Comparison of ENCODE assay signal across 8 cellular contexts in genomic region chr16:68298907-68299515, GRCh38. TPM values are rescaled to one million over a fixed set of nuclear protein-coding genes. Genes with fewer than 3 reads are reported as not detected.
A peak's percentile ranks its signal among the peaks of the same experiment; 100 is the strongest.
DNase-seq lines count a peak whose midpoint lies in the region; ATAC-seq, FAIRE-seq and TF ChIP-seq lines count a peak whose summit lies in the region.

No MANE protein-coding gene starts in this region.

- CTCF ChIA-PET in HepG2 (lab: Yijun Ruan, JAX; ENCODE audit: low intra/inter-chr PET ratio, low total read pairs), result no interaction called here

- intact Hi-C loops in HepG2 (cut with micrococcal nuclease; ENCODE audit: unreplicated experiment), result loop anchor here (2.0 kb wide), 1 partner anchor 34 kb away; the partner anchor contains the start of gene SLC7A6
- intact Hi-C loops in right lobe of liver (cut with DNase I), result no loop called here

- no peak overlapping the region for H3K4me3 ChIP-seq in HepG2 (replicated peaks in 1 of 3; ENCODE audit: insufficient read depth in 1 of 3, low read depth in 2 of 3, low read length in 3 of 3)
- no peak overlapping the region for H3K4me3 ChIP-seq in right lobe of liver
- no peak overlapping the region for H3K4me3 ChIP-seq in lung

- TF ChIP-seq CTCF in HepG2 (CRISPR knock-in tag; IDR thresholded peaks at IDR 0.05) (0 out of 2 replicates have a peak, but pooled peaks have one; percentile 11), right lobe of liver (IDR thresholded peaks at IDR 0.05) (no peak), lung (IDR thresholded peaks at IDR 0.05; ENCODE audit: control extremely low read depth, extremely low read depth) (no peak), GM13976 (IDR thresholded peaks at IDR 0.05; ENCODE audit: borderline replicate concordance, control extremely low read depth, extremely low read depth, insufficient read depth, missing control alignments) (no peak)

- DNase-seq in HepG2 (ENCODE audit: low spot score) (peak; percentile 77), right lobe of liver (no peak), caudate nucleus (lab: John Stamatoyannopoulos, UW) (peak in 14 of 61 donors; percentile 3 to 66 (median 12)), lung (ENCODE audit: low spot score) (no peak), GM13976 (ENCODE audit: low spot score) (no peak), GF-D8 (lab: John Stamatoyannopoulos, UW) (no peak), urothelium cell line (ENCODE audit: low spot score) (no peak)

- H3K4me1 ChIP-seq in HepG2 (ENCODE audit: insufficient read depth, low read length), result peaks cover 37% of the 10 kb centered on the region
- no peaks in the 10 kb centered on the region for H3K4me1 ChIP-seq in right lobe of liver
- H3K4me1 ChIP-seq in lung (ENCODE audit: control insufficient read depth in 2 of 2, insufficient read depth in 2 of 2, low read length in 2 of 2), result peaks cover 2 to 8% of the 10 kb centered on the region in 2 donors

- H3K36me3 ChIP-seq in HepG2 (replicated peaks in 1 of 2; ENCODE audit: control insufficient read depth in 1 of 2, insufficient read depth in 2 of 2, low read length in 2 of 2) (peaks cover 52 to 96% of the 10 kb centered on the region in 2 experiments), right lobe of liver (peaks cover 0 to 45% (median 20%) of the 10 kb centered on the region in 4 donors), lung (ENCODE audit: control insufficient read depth in 2 of 2, insufficient read depth in 2 of 2, low read length in 2 of 2) (peaks cover 35 to 53% of the 10 kb centered on the region in 2 donors)

- POLR2A ChIA-PET in HepG2 (lab: Yijun Ruan, JAX), result interaction anchor here (0.9 to 5.9 kb wide), 9 partner anchors 12 to 61 kb away, joined by 3 to 60 read pairs (median 8); partner anchors contain the start of genes PRMT7, SLC7A6 and SLC7A6OS

- 81% methylated on average over 5 of the region's 5 CpGs for WGBS in HepG2 (ENCODE audit: low lambda C conversion rate)
- WGBS in right lobe of liver (ENCODE audit: insufficient coverage, low coverage, low lambda C conversion rate, missing lambda C conversion rate), result 88% methylated on average over 1 of the region's 5 CpGs
- WGBS in lung, 2 donors, result 65 to 75% methylated on average over 5 of the region's 5 CpGs

- no TSS peak for BruUV-seq in HepG2 (replicated peaks; lab: Mats Ljungman, UMichigan)

- H3K79me2 ChIP-seq in HepG2 (ENCODE audit: insufficient read depth, low read length), result no peaks in the 10 kb centered on the region

- ATAC-seq in HepG2, result peak; percentile 51
- no peak for ATAC-seq in right lobe of liver
- ATAC-seq in lung (ENCODE audit: insufficient read depth, low FRiP score), result no peak
- ATAC-seq in HG02840 (IDR thresholded peaks at IDR 0.05; ENCODE audit: low FRiP score, unreplicated experiment), result no peak

- no peak overlapping the region for H3K4me2 ChIP-seq in HepG2 (ENCODE audit: low read depth, low read length)

- TF ChIP-seq POLR2A in HepG2 (IDR thresholded peaks at IDR 0.05; ENCODE audit: insufficient read depth in 1 of 2, low read depth in 2 of 2, low read length in 2 of 2) (peak; percentile 36 to 50; a peak in 1 of 4 replicates), right lobe of liver (IDR thresholded peaks at IDR 0.05) (no peak)

- H4K20me1 ChIP-seq in HepG2 (ENCODE audit: insufficient read depth, low read length), result 0 out of 2 replicates have a peak, but pooled peaks cover 2% of the 10 kb centered on the region

- TF ChIP-seq RAD21 in HepG2 (CRISPR knock-in tag; IDR thresholded peaks at IDR 0.05), result no peak

- in situ Hi-C loops in HepG2 (cut with HindIII; ENCODE audit: extremely low pct_ligation_motif_present, low pct_unique_long_range_greater_than_20kb) (no loop called here), GM13976 (cut with MboI; ENCODE audit: low sequenced_read_pairs, unreplicated experiment) (no loop called here)

- FAIRE-seq in HepG2 (lab: Jason Lieb, UNC), result peak; percentile 55
- FAIRE-seq in urothelium cell line (lab: Jason Lieb, UNC), result no peak

- H3K27me3 ChIP-seq in HepG2 (ENCODE audit: control insufficient read depth in 1 of 2, insufficient read depth in 2 of 2, low read length in 2 of 2) (no peaks in the 10 kb centered on the region), right lobe of liver (no peaks in the 10 kb centered on the region), lung (ENCODE audit: control insufficient read depth, insufficient read depth) (no peaks in the 10 kb centered on the region)

- H3K9ac ChIP-seq in HepG2 (ENCODE audit: insufficient read depth, low read depth, low read length), result no peak overlapping the region

- H3K9me3 ChIP-seq in HepG2 (ENCODE audit: low read length) (no peaks in the 10 kb centered on the region), right lobe of liver (no peaks in the 10 kb centered on the region), lung (ENCODE audit: control insufficient read depth in 2 of 2, insufficient read depth in 1 of 2, low read length in 1 of 2) (no peaks in the 10 kb centered on the region)

- H2AFZ ChIP-seq in HepG2 (ENCODE audit: low read length), result no peak overlapping the region

- TF ChIP-seq EP300 in HepG2 (IDR thresholded peaks at IDR 0.05; ENCODE audit: low read depth in 2 of 2, low read length in 2 of 2) (no peak), HepG2 (CRISPR knock-in tag; IDR thresholded peaks at IDR 0.05; ENCODE audit: borderline replicate concordance) (no peak)

- H3K27ac ChIP-seq in HepG2 (ENCODE audit: extremely low read length, insufficient read depth, low read length) (peak overlapping the region; percentile 28), right lobe of liver (no peak overlapping the region), caudate nucleus (ENCODE audit: low read depth, low read length) (peak overlapping the region; percentile 46), lung (ENCODE audit: low read depth in 1 of 2, low read length in 1 of 2) (peak overlapping the region; percentile 41 to 86)

RNA-seq across cellular contexts. Expression of gene SLC7A6OS, which starts 11.7 kb away (rescaled TPM):
- total RNA-seq in HepG2 (2016; rRNA removed; fragmentation: Illumina TruSeq; extraction: Trizol) (21.5 and 21.6 TPM in 2 replicates), right lobe of liver (1 to 10 TPM; 4.0 to 5.4 (median 4.8) TPM), lung (10 to 100 TPM; 17.3 to 18.9 TPM)
- total RNA-seq in HepG2 (2016; cell fraction: cytosol; rRNA removed; fragmentation: Illumina TruSeq; extraction: Trizol; ENCODE audit: low read depth), result 4.2 and 5.7 TPM in 2 replicates
- total RNA-seq in HepG2 (2016; cell fraction: insoluble cytoplasmic fraction; rRNA removed; fragmentation: Illumina TruSeq; extraction: Trizol), result 19.7 and 21.7 TPM in 2 replicates
- total RNA-seq in HepG2 (2016; cell fraction: membrane; rRNA removed; fragmentation: Illumina TruSeq; extraction: Trizol), result 8.6 and 9.1 TPM in 2 replicates
- 28.4 and 34.8 TPM in 2 replicates for total RNA-seq in HepG2 (2016; cell fraction: nucleus; rRNA removed; fragmentation: Illumina TruSeq; extraction: Trizol)
- polyA plus RNA-seq in HepG2 (2011; rRNA removed) (11.2 and 12.5 TPM in 2 replicates), lung (1 to 10 TPM; 6.3 to 6.6 TPM)
- polyA plus RNA-seq in HepG2 (2011; cell fraction: cytosol; rRNA removed), result 6.1 and 9.0 TPM in 2 replicates
- 22.2 and 25.4 TPM in 2 replicates for polyA plus RNA-seq in HepG2 (2011; cell fraction: nucleus; rRNA removed)
- polyA plus RNA-seq in HepG2 (2012), result 12.1 and 13.5 TPM in 2 replicates
- polyA plus RNA-seq in HepG2 (2016; cell fraction: cytosol; fragmentation: Illumina TruSeq; extraction: Trizol; ENCODE audit: low read depth), result 2.2 and 2.4 TPM in 2 replicates
- polyA plus RNA-seq in HepG2 (2016; cell fraction: insoluble cytoplasmic fraction; fragmentation: Illumina TruSeq; extraction: Trizol; ENCODE audit: low read depth), result 19.5 and 20.3 TPM in 2 replicates
- 4.3 and 4.5 TPM in 2 replicates for polyA plus RNA-seq in HepG2 (2016; cell fraction: membrane; fragmentation: Illumina TruSeq; extraction: Trizol; ENCODE audit: low read depth)
- 37.7 and 42.1 TPM in 2 replicates for polyA plus RNA-seq in HepG2 (2016; cell fraction: nucleus; fragmentation: Illumina TruSeq; extraction: Trizol; ENCODE audit: insufficient read depth, low read depth)
- polyA minus RNA-seq in HepG2 (2011; rRNA and poly(A)+ RNA removed; ENCODE audit: low replicate concordance), result 8.8 and 15.1 TPM in 2 replicates
- polyA minus RNA-seq in HepG2 (2011; cell fraction: cytosol; rRNA and poly(A)+ RNA removed), result 4.7 and 4.9 TPM in 2 replicates
- polyA minus RNA-seq in HepG2 (2011; cell fraction: nucleus; rRNA and poly(A)+ RNA removed), result 26.7 and 28.5 TPM in 2 replicates

RNA-seq across cellular contexts. Expression of gene PRMT7, which starts 11.8 kb away (rescaled TPM):
- total RNA-seq in HepG2 (2016; rRNA removed; fragmentation: Illumina TruSeq; extraction: Trizol) (46.7 and 55.0 TPM in 2 replicates), right lobe of liver (10 to 100 TPM; 13.1 to 28.3 (median 21.1) TPM), lung (10 to 100 TPM; 38.6 to 55.5 TPM)
- total RNA-seq in HepG2 (2016; cell fraction: cytosol; rRNA removed; fragmentation: Illumina TruSeq; extraction: Trizol; ENCODE audit: low read depth), result 9.5 and 12.3 TPM in 2 replicates
- 45.8 and 52.4 TPM in 2 replicates for total RNA-seq in HepG2 (2016; cell fraction: insoluble cytoplasmic fraction; rRNA removed; fragmentation: Illumina TruSeq; extraction: Trizol)
- 18.9 and 20.2 TPM in 2 replicates for total RNA-seq in HepG2 (2016; cell fraction: membrane; rRNA removed; fragmentation: Illumina TruSeq; extraction: Trizol)
- total RNA-seq in HepG2 (2016; cell fraction: nucleus; rRNA removed; fragmentation: Illumina TruSeq; extraction: Trizol), result 51.3 and 66.0 TPM in 2 replicates
- polyA plus RNA-seq in HepG2 (2011; rRNA removed) (47.5 and 53.5 TPM in 2 replicates), lung (10 to 100 TPM; 20.3 to 38.3 TPM)
- 35.5 and 39.1 TPM in 2 replicates for polyA plus RNA-seq in HepG2 (2011; cell fraction: cytosol; rRNA removed)
- 268 and 334 TPM in 2 replicates for polyA plus RNA-seq in HepG2 (2011; cell fraction: nucleus; rRNA removed)
- 28.1 and 39.6 TPM in 2 replicates for polyA plus RNA-seq in HepG2 (2012)
- polyA plus RNA-seq in HepG2 (2016; cell fraction: cytosol; fragmentation: Illumina TruSeq; extraction: Trizol; ENCODE audit: low read depth), result 4.3 and 4.6 TPM in 2 replicates
- 36.4 and 39.2 TPM in 2 replicates for polyA plus RNA-seq in HepG2 (2016; cell fraction: insoluble cytoplasmic fraction; fragmentation: Illumina TruSeq; extraction: Trizol; ENCODE audit: low read depth)
- 6.8 and 7.1 TPM in 2 replicates for polyA plus RNA-seq in HepG2 (2016; cell fraction: membrane; fragmentation: Illumina TruSeq; extraction: Trizol; ENCODE audit: low read depth)
- polyA plus RNA-seq in HepG2 (2016; cell fraction: nucleus; fragmentation: Illumina TruSeq; extraction: Trizol; ENCODE audit: insufficient read depth, low read depth), result 109 and 112 TPM in 2 replicates
- polyA minus RNA-seq in HepG2 (2011; rRNA and poly(A)+ RNA removed; ENCODE audit: low replicate concordance), result 105 and 173 TPM in 2 replicates
- 15.1 and 21.0 TPM in 2 replicates for polyA minus RNA-seq in HepG2 (2011; cell fraction: cytosol; rRNA and poly(A)+ RNA removed)
- 89.8 and 99.8 TPM in 2 replicates for polyA minus RNA-seq in HepG2 (2011; cell fraction: nucleus; rRNA and poly(A)+ RNA removed)

RNA-seq across cellular contexts. Expression of gene SLC7A6, which starts 34.7 kb away (rescaled TPM):
- total RNA-seq in HepG2 (2016; rRNA removed; fragmentation: Illumina TruSeq; extraction: Trizol), result 25.4 and 35.8 TPM in 2 replicates
- 116 and 121 TPM in 2 replicates for total RNA-seq in HepG2 (2016; cell fraction: cytosol; rRNA removed; fragmentation: Illumina TruSeq; extraction: Trizol; ENCODE audit: low read depth)
- total RNA-seq in HepG2 (2016; cell fraction: insoluble cytoplasmic fraction; rRNA removed; fragmentation: Illumina TruSeq; extraction: Trizol), result 25.1 and 35.3 TPM in 2 replicates
- total RNA-seq in HepG2 (2016; cell fraction: membrane; rRNA removed; fragmentation: Illumina TruSeq; extraction: Trizol), result 38.4 and 41.5 TPM in 2 replicates
- 53.5 and 62.4 TPM in 2 replicates for total RNA-seq in HepG2 (2016; cell fraction: nucleus; rRNA removed; fragmentation: Illumina TruSeq; extraction: Trizol)
- polyA plus RNA-seq in HepG2 (2011; rRNA removed), result 67.4 and 70.8 TPM in 2 replicates
- polyA plus RNA-seq in HepG2 (2011; cell fraction: cytosol; rRNA removed), result 38.1 and 42.5 TPM in 2 replicates
- polyA plus RNA-seq in HepG2 (2011; cell fraction: nucleus; rRNA removed), result 195 and 234 TPM in 2 replicates
- 29.8 and 35.6 TPM in 2 replicates for polyA plus RNA-seq in HepG2 (2012)
- polyA plus RNA-seq in HepG2 (2016; cell fraction: cytosol; fragmentation: Illumina TruSeq; extraction: Trizol; ENCODE audit: low read depth), result 4.5 and 5.9 TPM in 2 replicates
- 17.5 and 18.7 TPM in 2 replicates for polyA plus RNA-seq in HepG2 (2016; cell fraction: insoluble cytoplasmic fraction; fragmentation: Illumina TruSeq; extraction: Trizol; ENCODE audit: low read depth)
- 8.7 and 9.5 TPM in 2 replicates for polyA plus RNA-seq in HepG2 (2016; cell fraction: membrane; fragmentation: Illumina TruSeq; extraction: Trizol; ENCODE audit: low read depth)
- polyA plus RNA-seq in HepG2 (2016; cell fraction: nucleus; fragmentation: Illumina TruSeq; extraction: Trizol; ENCODE audit: insufficient read depth, low read depth), result 86.8 and 104 TPM in 2 replicates
- polyA minus RNA-seq in HepG2 (2011; rRNA and poly(A)+ RNA removed; ENCODE audit: low replicate concordance), result 346 and 374 TPM in 2 replicates
- polyA minus RNA-seq in HepG2 (2011; cell fraction: cytosol; rRNA and poly(A)+ RNA removed), result 39.3 and 39.6 TPM in 2 replicates
- 114 and 135 TPM in 2 replicates for polyA minus RNA-seq in HepG2 (2011; cell fraction: nucleus; rRNA and poly(A)+ RNA removed)
- 1 to 10 TPM; 1.6 to 9.6 (median 4.5) TPM for total RNA-seq in right lobe of liver
- total RNA-seq in lung, result 10 to 100 TPM; 25.8 to 36.2 TPM
- 10 to 100 TPM in 1 of 2 donors, 1 to 10 TPM in 1; 8.9 to 14.2 TPM for polyA plus RNA-seq in lung

RNA-seq across cellular contexts. Expression of gene PLA2G15, which starts 53.8 kb away (rescaled TPM):
- 9.9 and 14.4 TPM in 2 replicates for total RNA-seq in HepG2 (2016; rRNA removed; fragmentation: Illumina TruSeq; extraction: Trizol)
- total RNA-seq in HepG2 (2016; cell fraction: cytosol; rRNA removed; fragmentation: Illumina TruSeq; extraction: Trizol; ENCODE audit: low read depth), result 1.6 and 1.9 TPM in 2 replicates
- total RNA-seq in HepG2 (2016; cell fraction: insoluble cytoplasmic fraction; rRNA removed; fragmentation: Illumina TruSeq; extraction: Trizol), result 8.0 and 15.5 TPM in 2 replicates
- total RNA-seq in HepG2 (2016; cell fraction: membrane; rRNA removed; fragmentation: Illumina TruSeq; extraction: Trizol), result 4.8 and 5.1 TPM in 2 replicates
- 16.6 and 20.9 TPM in 2 replicates for total RNA-seq in HepG2 (2016; cell fraction: nucleus; rRNA removed; fragmentation: Illumina TruSeq; extraction: Trizol)
- polyA plus RNA-seq in HepG2 (2011; rRNA removed), result 23.7 and 30.2 TPM in 2 replicates
- 18.0 and 24.3 TPM in 2 replicates for polyA plus RNA-seq in HepG2 (2011; cell fraction: cytosol; rRNA removed)
- 25.8 and 28.3 TPM in 2 replicates for polyA plus RNA-seq in HepG2 (2011; cell fraction: nucleus; rRNA removed)
- 14.5 and 15.3 TPM in 2 replicates for polyA plus RNA-seq in HepG2 (2012)
- 1.2 and 1.8 TPM in 2 replicates for polyA plus RNA-seq in HepG2 (2016; cell fraction: cytosol; fragmentation: Illumina TruSeq; extraction: Trizol; ENCODE audit: low read depth)
- 8.4 and 8.8 TPM in 2 replicates for polyA plus RNA-seq in HepG2 (2016; cell fraction: insoluble cytoplasmic fraction; fragmentation: Illumina TruSeq; extraction: Trizol; ENCODE audit: low read depth)
- polyA plus RNA-seq in HepG2 (2016; cell fraction: membrane; fragmentation: Illumina TruSeq; extraction: Trizol; ENCODE audit: low read depth), result 2.6 and 3.5 TPM in 2 replicates
- 29.5 and 29.9 TPM in 2 replicates for polyA plus RNA-seq in HepG2 (2016; cell fraction: nucleus; fragmentation: Illumina TruSeq; extraction: Trizol; ENCODE audit: insufficient read depth, low read depth)
- 18.7 and 48.3 TPM in 2 replicates for polyA minus RNA-seq in HepG2 (2011; rRNA and poly(A)+ RNA removed; ENCODE audit: low replicate concordance)
- 13.9 and 15.8 TPM in 2 replicates for polyA minus RNA-seq in HepG2 (2011; cell fraction: cytosol; rRNA and poly(A)+ RNA removed)
- polyA minus RNA-seq in HepG2 (2011; cell fraction: nucleus; rRNA and poly(A)+ RNA removed), result 5.9 and 8.5 TPM in 2 replicates
- 10 to 100 TPM in 5 of 6 experiments, 1 to 10 TPM in 1; 9.7 to 21.2 (median 13.7) TPM for total RNA-seq in right lobe of liver
- total RNA-seq in lung, result 10 to 100 TPM; 15.6 to 42.4 TPM
- polyA plus RNA-seq in lung, result 10 to 100 TPM; 11.0 to 23.7 TPM

Comparison
In these comparisons a context has a peak if more than half of its experiments do, and no peak if none do; other contexts are left out.
1. H3K27ac ChIP-seq: peak in HepG2 (single experiment), caudate nucleus (single experiment) and lung (2 of 2); none in right lobe of liver (0 of 3).